Comparison of ENCODE assay signal across 16 cellular contexts in the genomic region with DNA sequence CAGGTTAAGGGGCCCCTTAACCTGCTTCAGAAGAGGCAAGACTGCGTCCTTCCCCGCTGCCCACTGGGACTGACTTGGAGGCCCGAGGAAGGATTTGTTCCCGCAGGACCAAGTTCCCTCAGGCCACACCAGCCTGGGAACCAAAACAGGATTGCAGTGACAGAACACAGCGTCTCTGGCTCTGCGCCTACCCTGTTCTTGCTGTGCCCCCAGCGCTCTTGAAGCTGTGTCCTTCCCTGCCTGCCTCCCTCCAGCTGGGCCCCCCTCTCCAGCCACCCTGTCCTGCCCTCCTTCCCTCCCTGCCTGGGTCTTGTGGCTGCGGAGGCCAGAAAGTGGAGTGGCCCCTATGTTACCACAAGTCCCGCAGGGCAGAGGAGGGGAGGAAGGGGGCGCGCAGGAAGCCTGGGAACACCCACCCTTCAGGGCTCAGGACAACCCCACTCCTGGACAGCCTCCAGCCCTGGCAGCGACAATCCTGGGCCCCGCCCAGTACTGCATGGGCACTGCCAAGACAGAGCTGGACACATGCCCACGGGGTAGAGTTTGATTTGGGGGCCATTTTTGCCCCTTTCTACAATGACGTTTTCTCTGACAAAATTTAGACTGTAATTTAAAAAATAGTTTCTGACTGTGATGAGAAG.
DNase-seq lines count a peak whose midpoint lies in the region; ATAC-seq and TF ChIP-seq lines count a peak whose summit lies in the region.
"Had no signal": no experiment of that assay in that cellular context is flagged by ENCODE, and none has a peak within 500 bp of the region (broad histone marks: within the 10 kb centered on the region; RNA-seq: fewer than 3 reads in every experiment).

No MANE protein-coding gene starts in this region.

- ATAC-seq in mucosa of descending colon (peak; percentile 45), T-cell (replicated peaks in 1 of 4) (no peak), omental fat pad (ENCODE audit: low FRiP score) (no peak)
- ATAC-seq: A549 had no signal

- no peak overlapping the region for H3K4me3 Mint-ChIP-seq in activated naive CD4-positive, alpha-beta T cell treated with anti-CD3 and anti-CD28 coated beads for 36 hours
- no peak overlapping the region for H3K4me3 Mint-ChIP-seq in T-cell
- H3K4me3 Mint-ChIP-seq: activated naive CD4-positive, alpha-beta T cell treated with anti-CD3 and anti-CD28 coated beads, Interleukin-2, amount 10 ng/mL, durations not matched to agents 7 days and 5 days; central memory CD8-positive, alpha-beta T cell; immature natural killer cell; nephron had no signal

- no peak overlapping the region for H3K4me3 ChIP-seq in mucosa of descending colon
- H3K4me3 ChIP-seq: A549, uterus had no signal

- H3K27ac Mint-ChIP-seq in activated naive CD4-positive, alpha-beta T cell treated with anti-CD3 and anti-CD28 coated beads for 36 hours: no peak overlapping the region
- H3K27ac Mint-ChIP-seq in T-cell: no peak overlapping the region
- H3K27ac Mint-ChIP-seq: activated naive CD4-positive, alpha-beta T cell treated with anti-CD3 and anti-CD28 coated beads, Interleukin-2, amount 10 ng/mL, durations not matched to agents 7 days and 5 days; immature natural killer cell had no signal

- peaks cover 1% of the 10 kb centered on the region for H3K9me3 Mint-ChIP-seq in activated naive CD4-positive, alpha-beta T cell treated with anti-CD3 and anti-CD28 coated beads for 36 hours
- H3K9me3 Mint-ChIP-seq in T-cell: peaks cover 1 to 3% (median 2%) of the 10 kb centered on the region in 3 donors
- H3K9me3 Mint-ChIP-seq: activated naive CD4-positive, alpha-beta T cell treated with anti-CD3 and anti-CD28 coated beads, Interleukin-2, amount 10 ng/mL, durations not matched to agents 7 days and 5 days had no signal

- no peaks in the 10 kb centered on the region for H3K9me3 ChIP-seq in mucosa of descending colon
- H3K9me3 ChIP-seq: A549 had no signal

- DNase-seq in Ammon's horn (ENCODE audit: low spot score) (peak; percentile 49), NCI-H69 (lab: John Stamatoyannopoulos, UW) (peak; percentile 48), globus pallidus (ENCODE audit: low spot score) (peak; percentile 20), mucosa of descending colon (peak in 2 of 3 donors; percentile 23 to 35), kidney tubule cell (ENCODE audit: low spot score) (no peak), T-cell (no peak), omental fat pad (ENCODE audit: low spot score) (no peak)
- no peak for DNase-seq in activated naive CD4-positive, alpha-beta T cell treated with anti-CD3 and anti-CD28 coated beads for 36 hours
- DNase-seq: activated CD8-positive, alpha-beta memory T cell treated with anti-CD3 and anti-CD28 coated beads for 24 hours; activated naive CD4-positive, alpha-beta T cell treated with anti-CD3 and anti-CD28 coated beads, Interleukin-2, amount 10 ng/mL, durations not matched to agents 7 days and 5 days; immature natural killer cell; NCI-H2227 treated with DMSO at 0.1 percent for 48 hours; uterus had no signal

- intact Hi-C loops in mucosa of descending colon (cut with DNase I, micrococcal nuclease): no loop called here
- intact Hi-C loops in activated naive CD4-positive, alpha-beta T cell treated with anti-CD3 and anti-CD28 coated beads for 36 hours (cut with micrococcal nuclease): no loop called here

- H3K27me3 Mint-ChIP-seq in activated naive CD4-positive, alpha-beta T cell treated with anti-CD3 and anti-CD28 coated beads for 36 hours (ENCODE audit: low read depth): peaks cover 34% of the 10 kb centered on the region
- H3K27me3 Mint-ChIP-seq in T-cell: peaks cover 37 to 56% of the 10 kb centered on the region in 2 donors

- H3K36me3 ChIP-seq in mucosa of descending colon (ENCODE audit: low read depth): no peaks in the 10 kb centered on the region
- H3K36me3 ChIP-seq: uterus had no signal

- CTCF ChIA-PET in activated naive CD4-positive, alpha-beta T cell treated with anti-CD3 and anti-CD28 coated beads for 36 hours (lab: Charles Lee): no interaction called here
- CTCF ChIA-PET in T-cell (lab: Charles Lee): no interaction called here

- H3K4me1 Mint-ChIP-seq in activated naive CD4-positive, alpha-beta T cell treated with anti-CD3 and anti-CD28 coated beads for 36 hours (ENCODE audit: low read depth): no peaks in the 10 kb centered on the region
- H3K4me1 Mint-ChIP-seq in T-cell: peaks cover 0 to 5% (median 0%) of the 10 kb centered on the region in 3 donors
- H3K4me1 Mint-ChIP-seq: activated naive CD4-positive, alpha-beta T cell treated with anti-CD3 and anti-CD28 coated beads, Interleukin-2, amount 10 ng/mL, durations not matched to agents 7 days and 5 days had no signal

- no peaks in the 10 kb centered on the region for H3K36me3 Mint-ChIP-seq in activated naive CD4-positive, alpha-beta T cell treated with anti-CD3 and anti-CD28 coated beads for 36 hours (ENCODE audit: low read depth)
- peaks cover 2% of the 10 kb centered on the region for H3K36me3 Mint-ChIP-seq in T-cell
- H3K36me3 Mint-ChIP-seq: activated naive CD4-positive, alpha-beta T cell treated with anti-CD3 and anti-CD28 coated beads, Interleukin-2, amount 10 ng/mL, durations not matched to agents 7 days and 5 days had no signal

- H3K4me1 ChIP-seq in mucosa of descending colon (ENCODE audit: low read depth): no peaks in the 10 kb centered on the region
- H3K4me1 ChIP-seq: uterus had no signal

- TF ChIP-seq CTCF in mucosa of descending colon (IDR thresholded peaks at IDR 0.05): no peak
- TF ChIP-seq CTCF in omental fat pad (IDR thresholded peaks at IDR 0.05): no peak

- POLR2A ChIA-PET in T-cell (lab: Charles Lee): no interaction called here

Comparison
In these comparisons a context has a peak if more than half of its experiments do, and no peak if none do; other contexts are left out.
1. DNase-seq: peak in Ammon's horn (single experiment), NCI-H69 (single experiment), globus pallidus (single experiment) and mucosa of descending colon (2 of 3); none in activated naive CD4-positive, alpha-beta T cell treated with anti-CD3 and anti-CD28 coated beads for 36 hours (single experiment), kidney tubule cell (single experiment), T-cell (0 of 34) and omental fat pad (single experiment).